Comparison of ENCODE assay signal across 16 cellular contexts in genomic region chr7:105644937-105645336, GRCh38.
"Had no signal": no experiment of that assay in that cellular context is flagged by ENCODE, and none has a peak within 500 bp of the region (broad histone marks: within the 10 kb centered on the region; RNA-seq: fewer than 3 reads in every experiment).

No MANE protein-coding gene starts in this region.

- H3K9me3 Mint-ChIP-seq: activated naive CD4-positive, alpha-beta T cell treated with anti-CD3 and anti-CD28 coated beads, Interleukin-2, amount 50 U/mL, for 72 hours; activated T-cell treated with anti-CD3 and anti-CD28 coated beads, Interleukin-2, amount 50 U/mL, for 72 hours; nephron; stimulated activated naive CD8-positive, alpha-beta T cell treated with anti-CD3 and anti-CD28 coated beads, Interleukin-15, Interleukin-2, amounts not matched to agents 100 ng/mL and 50 ng/mL, for 24 hours had no signal

- ATAC-seq: activated naive CD4-positive, alpha-beta T cell treated with anti-CD3 and anti-CD28 coated beads, Interleukin-2, amount 50 U/mL, for 72 hours; activated T-cell treated with anti-CD3 and anti-CD28 coated beads, Interleukin-2, amount 50 U/mL, for 72 hours had no signal

- DNase-seq: activated CD4-positive, alpha-beta T cell treated with anti-CD3 and anti-CD28 coated beads for 1 hour; activated gamma-delta T cell; activated T-cell treated with anti-CD3 and anti-CD28 coated beads, Interleukin-2, amount 50 U/mL, for 72 hours; adrenal gland; erythroblast; head of caudate nucleus; midbrain; occipital lobe; stimulated activated CD4-positive, alpha-beta T cell treated with anti-CD3 and anti-CD28 coated beads, Interleukin-12 subunit alpha, Interleukin-12 subunit beta, amount 100 ng/mL, for 4 hours; stimulated activated CD4-positive, alpha-beta T cell treated with anti-CD3 and anti-CD28 coated beads, Interleukin-1b, Interleukin-23, amount 100 ng/mL, for 48 hours; T1000; trophoblast cell had no signal

- H3K27me3 Mint-ChIP-seq: stimulated activated naive CD8-positive, alpha-beta T cell treated with anti-CD3 and anti-CD28 coated beads, Interleukin-15, Interleukin-2, amounts not matched to agents 100 ng/mL and 50 ng/mL, for 24 hours had no signal

- H3K4me3 Mint-ChIP-seq: activated T-cell treated with anti-CD3 and anti-CD28 coated beads, Interleukin-2, amount 50 U/mL, for 72 hours; nephron; stimulated activated naive CD8-positive, alpha-beta T cell treated with anti-CD3 and anti-CD28 coated beads, Interleukin-15, Interleukin-2, amounts not matched to agents 100 ng/mL and 50 ng/mL, for 24 hours had no signal

- H3K27ac Mint-ChIP-seq: activated naive CD4-positive, alpha-beta T cell treated with anti-CD3 and anti-CD28 coated beads, Interleukin-2, amount 50 U/mL, for 72 hours; activated T-cell treated with anti-CD3 and anti-CD28 coated beads, Interleukin-2, amount 50 U/mL, for 72 hours; nephron; progenitor cell of endocrine pancreas; stimulated activated naive CD8-positive, alpha-beta T cell treated with anti-CD3 and anti-CD28 coated beads, Interleukin-15, Interleukin-2, amounts not matched to agents 100 ng/mL and 50 ng/mL, for 24 hours had no signal
